In genomic region chr20:8718214-8718613, GRCh38 we compare ENCODE assay signal across 20 cellular contexts.
"Had no signal": no experiment of that assay in that cellular context is flagged by ENCODE, and none has a peak within 500 bp of the region (broad histone marks: within the 10 kb centered on the region; RNA-seq: fewer than 3 reads in every experiment).

No MANE protein-coding gene starts in this region.

- H3K36me3 ChIP-seq: left lung, upper lobe of left lung had no signal

- DNase-seq: activated CD4-positive, alpha-beta T cell treated with anti-CD3 and anti-CD28 coated beads, Interleukin-2, amount 10 ng/mL, durations not matched to agents 7 days and 5 days; activated CD8-positive, alpha-beta T cell treated with anti-CD3 and anti-CD28 coated beads, Interleukin-2, amount 10 ng/mL, durations not matched to agents 7 days and 5 days; activated naive CD4-positive, alpha-beta T cell treated with Interleukin-2 at 50 U/mL for 16 hours; activated T-cell treated with anti-CD3 and anti-CD28 coated beads, Interleukin-2, amount 50 U/mL, for 24 hours; caudate nucleus; dorsolateral prefrontal cortex; foreskin keratinocyte; kidney; left lung; nephron progenitor cell; occipital lobe; stimulated activated CD4-positive, alpha-beta T cell treated with anti-CD3 and anti-CD28 coated beads, Interleukin-4, amount 100 ng/mL, for 1 hour; stomach; T-cell; T-helper 9 cell; testis; upper lobe of left lung had no signal

- H3K4me1 ChIP-seq: body of pancreas, foreskin keratinocyte, testis, upper lobe of left lung had no signal

- H3K4me3 ChIP-seq: body of pancreas, dorsolateral prefrontal cortex, left lung, smooth muscle cell, stomach, testis, upper lobe of left lung had no signal

- H3K27me3 ChIP-seq: body of pancreas, foreskin keratinocyte, left lung, stomach, testis, upper lobe of left lung had no signal

- H3K27ac ChIP-seq: body of pancreas, foreskin keratinocyte, left lung, stomach, testis, upper lobe of left lung had no signal

- H3K9me3 ChIP-seq: body of pancreas, left lung, stomach, testis, upper lobe of left lung had no signal

- ATAC-seq: activated CD4-positive, CD25-positive, alpha-beta regulatory T cell treated with anti-CD3 and anti-CD28 coated beads, Interleukin-2, amount 50 U/mL, for 24 hours; activated CD8-positive, alpha-beta T cell treated with anti-CD3 and anti-CD28 coated beads, Interleukin-2, amount 10 ng/mL, durations not matched to agents 7 days and 5 days; body of pancreas; foreskin keratinocyte; left lung; T-cell had no signal
